1 cellular context compared by ENCODE assay signal in genomic region chr2:120550893-120551446, GRCh38.
TF ChIP-seq lines count a peak whose summit lies in the region.

No MANE protein-coding gene starts in this region.

TF ChIP-seq in HepG2, 621 proteins besides CTCF, POLR2A, EP300 and RAD21 (continued from another document and continues in another):
- TF ChIP-seq KDM5B (CRISPR knock-in tag; IDR thresholded peaks at IDR 0.05; ENCODE audit: borderline replicate concordance) (no peak), ZFP41 (CRISPR knock-in tag; IDR thresholded peaks at IDR 0.05; ENCODE audit: borderline replicate concordance) (no peak), REL (CRISPR knock-in tag; conservative IDR thresholded peaks at IDR 0.05) (no peak), BCLAF1 (IDR thresholded peaks at IDR 0.05) (no peak), SRF (IDR thresholded peaks at IDR 0.05; ENCODE audit: low read depth, low read length) (no peak), POGK (CRISPR knock-in tag; conservative IDR thresholded peaks at IDR 0.05) (peak; percentile 84), ZNF780A (CRISPR knock-in tag; IDR thresholded peaks at IDR 0.05) (no peak), RFXAP (CRISPR knock-in tag; IDR thresholded peaks at IDR 0.05; ENCODE audit: borderline replicate concordance) (peak; percentile 51; the same call in 1 of the 2 replicates), SIX1 (CRISPR knock-in tag; IDR thresholded peaks at IDR 0.05; ENCODE audit: borderline replicate concordance) (peak; percentile 69; the same call in 1 of the 2 replicates), ZFP90 (CRISPR knock-in tag; IDR thresholded peaks at IDR 0.05; ENCODE audit: borderline replicate concordance) (no peak; the same call in 1 of the 2 replicates), GABPB1 (CRISPR knock-in tag; IDR thresholded peaks at IDR 0.05) (peak; percentile 45; the same call in 1 of the 2 replicates), SRSF1 (optimal IDR thresholded peaks at IDR 0.05; ENCODE audit: low read depth, low read length) (no peak), LCORL (IDR thresholded peaks at IDR 0.05) (no peak), LCORL (CRISPR knock-in tag; IDR thresholded peaks at IDR 0.05) (peak; percentile 96), RNF2 (conservative IDR thresholded peaks at IDR 0.05; ENCODE audit: low read depth) (0 out of 2 replicates have a peak, but pooled peaks have one; percentile 32), KLF11 (CRISPR knock-in tag; IDR thresholded peaks at IDR 0.05) (peak; percentile 73), ASH2L (IDR thresholded peaks at IDR 0.05; ENCODE audit: insufficient read length, low read depth, low read length) (peak; percentile 48), ZNF713 (CRISPR knock-in tag; IDR thresholded peaks at IDR 0.05) (no peak), MBNL3 (CRISPR knock-in tag; conservative IDR thresholded peaks at IDR 0.05) (no peak), ZNF354B (CRISPR knock-in tag; IDR thresholded peaks at IDR 0.05) (no peak), ZBTB44 (CRISPR knock-in tag; IDR thresholded peaks at IDR 0.05) (no peak), JUNB (CRISPR knock-in tag; IDR thresholded peaks at IDR 0.05; ENCODE audit: borderline replicate concordance) (no peak), KDM1A (CRISPR knock-in tag; IDR thresholded peaks at IDR 0.05) (peak; percentile 66; the same call in 1 of the 2 replicates), NFIB (CRISPR knock-in tag; IDR thresholded peaks at IDR 0.05; ENCODE audit: borderline replicate concordance) (no peak), ZZZ3 (CRISPR knock-in tag; IDR thresholded peaks at IDR 0.05; ENCODE audit: borderline replicate concordance) (no peak), ZNF891 (CRISPR knock-in tag; IDR thresholded peaks at IDR 0.05) (no peak), PHF20 (CRISPR knock-in tag; IDR thresholded peaks at IDR 0.05) (no peak; the same call in 1 of the 2 replicates), ZNF580 (CRISPR knock-in tag; IDR thresholded peaks at IDR 0.05; ENCODE audit: borderline replicate concordance, low read depth) (peak; percentile 63; the same call in 1 of the 2 replicates), NR2C2 (CRISPR knock-in tag; IDR thresholded peaks at IDR 0.05; ENCODE audit: borderline replicate concordance) (peak; percentile 86), DZIP1 (CRISPR knock-in tag; IDR thresholded peaks at IDR 0.05) (no peak), MAFG (CRISPR knock-in tag; IDR thresholded peaks at IDR 0.05) (no peak), ZNF335 (CRISPR knock-in tag; IDR thresholded peaks at IDR 0.05) (peak; percentile 81; the same call in 1 of the 2 replicates), ZNF180 (CRISPR knock-in tag; IDR thresholded peaks at IDR 0.05; ENCODE audit: borderline replicate concordance, low read depth) (no peak), HMG20B (CRISPR knock-in tag; conservative IDR thresholded peaks at IDR 0.05) (peak; percentile 57; the same call in 1 of the 2 replicates), TIGD3 (CRISPR knock-in tag; IDR thresholded peaks at IDR 0.05; ENCODE audit: borderline replicate concordance) (no peak), MXD4 (CRISPR knock-in tag; IDR thresholded peaks at IDR 0.05) (peak; percentile 50; the same call in 1 of the 2 replicates), PBX3 (CRISPR knock-in tag; IDR thresholded peaks at IDR 0.05; ENCODE audit: borderline replicate concordance) (0 out of 2 replicates have a peak, but pooled peaks have one; percentile 68), RCOR2 (CRISPR knock-in tag; IDR thresholded peaks at IDR 0.05) (peak; percentile 98), PHB2 (IDR thresholded peaks at IDR 0.05; ENCODE audit: partially characterized antibody) (no peak), FOXJ3 (CRISPR knock-in tag; IDR thresholded peaks at IDR 0.05; ENCODE audit: borderline replicate concordance) (peak; percentile 91; the same call in 1 of the 2 replicates), BRF2 (CRISPR knock-in tag; IDR thresholded peaks at IDR 0.05) (peak; percentile 44; the same call in 1 of the 2 replicates), ZNF629 (CRISPR knock-in tag; conservative IDR thresholded peaks at IDR 0.05) (peak; percentile 98), ZBTB7A (CRISPR knock-in tag; IDR thresholded peaks at IDR 0.05) (peak; percentile 80; the same call in 1 of the 2 replicates), CBX5 (CRISPR knock-in tag; IDR thresholded peaks at IDR 0.05; ENCODE audit: borderline replicate concordance) (peak; percentile 82; the same call in 1 of the 2 replicates), SKI (IDR thresholded peaks at IDR 0.05; ENCODE audit: partially characterized antibody) (no peak), ETS1 (CRISPR knock-in tag; IDR thresholded peaks at IDR 0.05) (no peak), MAFF (IDR thresholded peaks at IDR 0.05; ENCODE audit: low read depth, low read length) (no peak), ZNF614 (CRISPR knock-in tag; IDR thresholded peaks at IDR 0.05; ENCODE audit: borderline replicate concordance) (peak; percentile 93), ZNF460 (CRISPR knock-in tag; IDR thresholded peaks at IDR 0.05; ENCODE audit: borderline replicate concordance) (no peak; the same call in 1 of the 2 replicates), ZNF709 (CRISPR knock-in tag; IDR thresholded peaks at IDR 0.05) (no peak), ZNF337 (CRISPR knock-in tag; IDR thresholded peaks at IDR 0.05; ENCODE audit: borderline replicate concordance, low read depth) (peak; percentile 72; the same call in 1 of the 2 replicates), ZNF138 (CRISPR knock-in tag; IDR thresholded peaks at IDR 0.05; ENCODE audit: low read depth) (no peak), CCAR2 (optimal IDR thresholded peaks at IDR 0.05; ENCODE audit: low read depth, low read length) (no peak)
